Comparison of ENCODE assay signal across 14 cellular contexts in the genomic region with DNA sequence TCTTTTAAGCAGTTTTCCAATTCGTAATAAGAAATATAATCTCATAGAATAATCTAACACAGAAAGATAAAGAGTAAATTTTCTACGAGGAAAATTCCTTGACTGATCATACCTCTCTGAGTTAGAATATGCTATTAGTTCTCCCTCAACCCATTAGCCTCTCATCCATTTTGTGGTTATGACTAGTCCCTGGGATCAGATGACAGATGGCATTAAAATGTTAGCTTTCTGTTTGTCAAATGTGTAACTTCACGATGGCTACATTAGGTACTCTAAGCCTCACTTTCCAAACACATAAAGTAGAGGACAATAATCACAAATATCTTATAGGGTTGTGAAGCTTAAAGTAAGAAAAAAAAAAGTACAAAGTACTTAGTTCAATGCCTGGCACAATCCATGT.
DNase-seq lines count a peak whose midpoint lies in the region; ATAC-seq and TF ChIP-seq lines count a peak whose summit lies in the region.
"Had no signal": no experiment of that assay in that cellular context is flagged by ENCODE, and none has a peak within 500 bp of the region (broad histone marks: within the 10 kb centered on the region; RNA-seq: fewer than 3 reads in every experiment).

No MANE protein-coding gene starts in this region.

- H3K4me1 Mint-ChIP-seq in stimulated activated naive CD8-positive, alpha-beta T cell treated with anti-CD3 and anti-CD28 coated beads, Interleukin-15, amount 100 ng/mL, for 72 hours = no peaks in the 10 kb centered on the region
- H3K4me1 Mint-ChIP-seq in activated T-helper 1 cell treated with anti-CD3 and anti-CD28 coated beads, Interleukin-12 subunit alpha, Interleukin-12 subunit beta, Interleukin-2, Interleukin-4 antibody, amounts not matched to agents 30 ng/mL and 10 ng/mL and 1 ng/mL, durations not matched to agents 14 hours and 24 hours and 36 hours (ENCODE audit: low read depth) = no peaks in the 10 kb centered on the region

- H3K4me3 ChIP-seq in ACC112 (ENCODE audit: low read depth, low read length) = peak overlapping the region; percentile 38
- H3K4me3 ChIP-seq: BLaER1 treated with 17β-estradiol and CSF1 and Interleukin-3, amounts not matched to agents 10 nM and 100 nM; MG63; thyroid gland had no signal

- H3K27me3 Mint-ChIP-seq in stimulated activated naive CD8-positive, alpha-beta T cell treated with anti-CD3 and anti-CD28 coated beads, Interleukin-15, amount 100 ng/mL, for 72 hours = no peaks in the 10 kb centered on the region
- no peaks in the 10 kb centered on the region for H3K27me3 Mint-ChIP-seq in activated T-helper 1 cell treated with anti-CD3 and anti-CD28 coated beads, Interleukin-12 subunit alpha, Interleukin-12 subunit beta, Interleukin-2, Interleukin-4 antibody, amounts not matched to agents 30 ng/mL and 10 ng/mL and 1 ng/mL, durations not matched to agents 14 hours and 24 hours and 36 hours (ENCODE audit: insufficient read depth)
- H3K27me3 Mint-ChIP-seq: activated CD4-positive, alpha-beta T cell treated with anti-CD3 and anti-CD28 coated beads, Interleukin-2, amount 10 ng/mL, durations not matched to agents 7 days and 5 days had no signal

- ATAC-seq in stimulated activated naive CD8-positive, alpha-beta T cell treated with anti-CD3 and anti-CD28 coated beads, Interleukin-15, amount 100 ng/mL, for 72 hours = no peak

- H3K27ac ChIP-seq in ACC112 (ENCODE audit: low read depth, low read length) (peak overlapping the region; percentile 60), VCaP (peak overlapping the region; percentile 95)
- H3K27ac ChIP-seq: BLaER1 treated with 17β-estradiol and CSF1 and Interleukin-3, amounts not matched to agents 10 nM and 100 nM; thyroid gland had no signal

- DNase-seq in HS-5 (ENCODE audit: low read depth) = peak; percentile 41
- DNase-seq in iris pigment epithelial cell (ENCODE audit: low read depth) = peak; percentile 80
- no peak for DNase-seq in ureter (ENCODE audit: low spot score)
- no peak for DNase-seq in cerebellar cortex (ENCODE audit: low spot score)
- DNase-seq in stimulated activated naive CD8-positive, alpha-beta T cell treated with anti-CD3 and anti-CD28 coated beads, Interleukin-15, amount 100 ng/mL, for 72 hours = no peak
- no peak for DNase-seq in activated T-helper 1 cell treated with anti-CD3 and anti-CD28 coated beads, Interleukin-12 subunit alpha, Interleukin-12 subunit beta, Interleukin-2, Interleukin-4 antibody, amounts not matched to agents 30 ng/mL and 10 ng/mL and 1 ng/mL, durations not matched to agents 14 hours and 24 hours and 36 hours (ENCODE audit: low spot score)
- DNase-seq: activated CD4-positive, alpha-beta T cell treated with anti-CD3 and anti-CD28 coated beads, Interleukin-2, amount 10 ng/mL, durations not matched to agents 7 days and 5 days; activated gamma-delta T cell treated with Interleukin-2 at 50 U/mL for 16 hours; MG63; NCI-H748 treated with DMSO at 0.1 percent for 48 hours; thyroid gland had no signal

- no peaks in the 10 kb centered on the region for H3K9me3 Mint-ChIP-seq in stimulated activated naive CD8-positive, alpha-beta T cell treated with anti-CD3 and anti-CD28 coated beads, Interleukin-15, amount 100 ng/mL, for 72 hours
- H3K9me3 Mint-ChIP-seq in activated T-helper 1 cell treated with anti-CD3 and anti-CD28 coated beads, Interleukin-12 subunit alpha, Interleukin-12 subunit beta, Interleukin-2, Interleukin-4 antibody, amounts not matched to agents 30 ng/mL and 10 ng/mL and 1 ng/mL, durations not matched to agents 14 hours and 24 hours and 36 hours = no peaks in the 10 kb centered on the region
- H3K9me3 Mint-ChIP-seq: activated CD4-positive, alpha-beta T cell treated with anti-CD3 and anti-CD28 coated beads, Interleukin-2, amount 10 ng/mL, durations not matched to agents 7 days and 5 days had no signal

- peaks cover 11% of the 10 kb centered on the region for H3K36me3 Mint-ChIP-seq in activated T-helper 1 cell treated with anti-CD3 and anti-CD28 coated beads, Interleukin-12 subunit alpha, Interleukin-12 subunit beta, Interleukin-2, Interleukin-4 antibody, amounts not matched to agents 30 ng/mL and 10 ng/mL and 1 ng/mL, durations not matched to agents 14 hours and 24 hours and 36 hours (ENCODE audit: low read depth)

- no peak overlapping the region for H3K4me3 Mint-ChIP-seq in stimulated activated naive CD8-positive, alpha-beta T cell treated with anti-CD3 and anti-CD28 coated beads, Interleukin-15, amount 100 ng/mL, for 72 hours
- no peak overlapping the region for H3K4me3 Mint-ChIP-seq in activated T-helper 1 cell treated with anti-CD3 and anti-CD28 coated beads, Interleukin-12 subunit alpha, Interleukin-12 subunit beta, Interleukin-2, Interleukin-4 antibody, amounts not matched to agents 30 ng/mL and 10 ng/mL and 1 ng/mL, durations not matched to agents 14 hours and 24 hours and 36 hours
- H3K4me3 Mint-ChIP-seq: activated CD4-positive, alpha-beta T cell treated with anti-CD3 and anti-CD28 coated beads, Interleukin-2, amount 10 ng/mL, durations not matched to agents 7 days and 5 days had no signal

- H3K27me3 ChIP-seq in ACC112 (ENCODE audit: insufficient read depth, low read length) = no peaks in the 10 kb centered on the region
- H3K27me3 ChIP-seq: BLaER1 treated with 17β-estradiol and CSF1 and Interleukin-3, amounts not matched to agents 10 nM and 100 nM; MG63; thyroid gland had no signal

- intact Hi-C loops in activated T-helper 1 cell treated with anti-CD3 and anti-CD28 coated beads, Interleukin-12 subunit alpha, Interleukin-12 subunit beta, Interleukin-2, Interleukin-4 antibody, amounts not matched to agents 30 ng/mL and 10 ng/mL and 1 ng/mL, durations not matched to agents 14 hours and 24 hours and 36 hours (cut with micrococcal nuclease) = no loop called here

- H3K27ac Mint-ChIP-seq in stimulated activated naive CD8-positive, alpha-beta T cell treated with anti-CD3 and anti-CD28 coated beads, Interleukin-15, amount 100 ng/mL, for 72 hours = no peak overlapping the region
- no peak overlapping the region for H3K27ac Mint-ChIP-seq in activated T-helper 1 cell treated with anti-CD3 and anti-CD28 coated beads, Interleukin-12 subunit alpha, Interleukin-12 subunit beta, Interleukin-2, Interleukin-4 antibody, amounts not matched to agents 30 ng/mL and 10 ng/mL and 1 ng/mL, durations not matched to agents 14 hours and 24 hours and 36 hours
- H3K27ac Mint-ChIP-seq: activated CD4-positive, alpha-beta T cell treated with anti-CD3 and anti-CD28 coated beads, Interleukin-2, amount 10 ng/mL, durations not matched to agents 7 days and 5 days had no signal

- no peak for TF ChIP-seq CTCF in VCaP (conservative IDR thresholded peaks at IDR 0.05)

- no peaks in the 10 kb centered on the region for H3K79me2 ChIP-seq in ACC112 (ENCODE audit: control insufficient read depth, insufficient read depth, low read length, unreplicated experiment)

- no peaks in the 10 kb centered on the region for H3K36me3 ChIP-seq in ACC112 (ENCODE audit: insufficient read depth, low read length)
- H3K36me3 ChIP-seq: MG63, thyroid gland had no signal

- peaks cover 18% of the 10 kb centered on the region for H3K4me1 ChIP-seq in ACC112 (ENCODE audit: control insufficient read depth, insufficient read depth, low read length, unreplicated experiment)
- H3K4me1 ChIP-seq: BLaER1 treated with 17β-estradiol and CSF1 and Interleukin-3, amounts not matched to agents 10 nM and 100 nM; thyroid gland had no signal

- no peak overlapping the region for H2AFZ ChIP-seq in ACC112 (ENCODE audit: low read length, unreplicated experiment)

Comparison
In these comparisons a context has a peak if more than half of its experiments do, and no peak if none do; other contexts are left out.
1. DNase-seq: peak in HS-5 (single experiment) and iris pigment epithelial cell (single experiment); none in ureter (single experiment), cerebellar cortex (single experiment), stimulated activated naive CD8-positive, alpha-beta T cell treated with anti-CD3 and anti-CD28 coated beads, Interleukin-15, amount 100 ng/mL, for 72 hours (0 of 2) and activated T-helper 1 cell treated with anti-CD3 and anti-CD28 coated beads, Interleukin-12 subunit alpha, Interleukin-12 subunit beta, Interleukin-2, Interleukin-4 antibody, amounts not matched to agents 30 ng/mL and 10 ng/mL and 1 ng/mL, durations not matched to agents 14 hours and 24 hours and 36 hours (single experiment).